8 cellular contexts compared by ENCODE assay signal in the genomic region with DNA sequence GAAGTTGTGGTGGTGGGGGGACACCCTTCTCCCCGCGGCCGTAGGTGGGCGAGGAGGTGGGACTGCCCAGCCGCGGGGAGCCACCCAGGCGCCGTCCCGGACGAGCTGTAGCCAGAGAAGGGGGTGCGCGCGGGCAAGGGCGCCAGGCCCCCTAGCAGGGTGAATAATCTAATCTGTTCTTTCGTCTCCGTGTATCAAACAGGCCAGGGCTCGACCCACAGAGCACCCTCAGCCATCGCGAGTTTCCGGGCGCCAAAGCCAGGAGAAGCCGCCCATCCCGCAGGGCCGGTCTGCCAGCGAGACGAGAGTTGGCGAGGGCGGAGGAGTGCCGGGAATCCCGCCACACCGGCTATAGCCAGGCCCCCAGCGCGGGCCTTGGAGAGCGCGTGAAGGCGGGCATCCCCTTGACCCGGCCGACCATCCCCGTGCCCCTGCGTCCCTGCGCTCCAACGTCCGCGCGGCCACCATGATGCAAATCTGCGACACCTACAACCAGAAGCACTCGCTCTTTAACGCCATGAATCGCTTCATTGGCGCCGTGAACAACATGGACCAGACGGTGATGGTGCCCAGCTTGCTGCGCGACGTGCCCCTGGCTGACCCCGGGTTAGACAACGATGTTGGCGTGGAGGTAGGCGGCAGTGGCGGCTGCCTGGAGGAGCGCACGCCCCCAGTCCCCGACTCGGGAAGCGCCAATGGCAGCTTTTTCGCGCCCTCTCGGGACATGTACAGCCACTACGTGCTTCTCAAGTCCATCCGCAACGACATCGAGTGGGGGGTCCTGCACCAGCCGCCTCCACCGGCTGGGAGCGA. TPM values are rescaled to one million over a fixed set of nuclear protein-coding genes. Genes with fewer than 3 reads are reported as not detected.
DNase-seq lines count a peak whose midpoint lies in the region; TF ChIP-seq lines count a peak whose summit lies in the region.

No MANE protein-coding gene starts in this region.

- intact Hi-C loops in Caco-2 (cut with micrococcal nuclease; ENCODE audit: unreplicated experiment): loop anchor here (5.0 kb wide), 1 partner anchor 183 kb away; no protein-coding TSS in a partner anchor

- no peaks in the 10 kb centered on the region for H3K4me1 Mint-ChIP-seq in Caco-2 (ENCODE audit: low read depth, unreplicated experiment)

- peak overlapping the region; percentile 81 for H3K4me3 ChIP-seq in Caco-2 (ENCODE audit: low read depth, low read length)
- H3K4me3 ChIP-seq in HFF-Myc (replicated peaks; ENCODE audit: low read depth, low read length): peak overlapping the region; percentile 66
- H3K4me3 ChIP-seq in astrocyte of the spinal cord (ENCODE audit: low read depth, low read length): peak overlapping the region; percentile 64

- POLR2A ChIA-PET in Caco-2 (lab: Charles Lee): interaction anchor here (0.6 kb wide), 1 partner anchor 526 kb away, joined by 6 read pairs; no protein-coding TSS in a partner anchor

- in situ Hi-C loops in SK-MEL-5 (cut with HindIII; ENCODE audit: low pct_unique_long_range_greater_than_20kb, low sequenced_read_pairs) (no loop called here), astrocyte of the spinal cord (cut with HindIII; ENCODE audit: low sequenced_read_pairs) (no loop called here)

- TSS peak; percentile 53 for BruUV-seq in Caco-2 (replicated peaks; lab: Mats Ljungman, UMichigan)

- TF ChIP-seq CTCF in Caco-2 (IDR thresholded peaks at IDR 0.05; ENCODE audit: insufficient read depth in 1 of 2, low read depth in 1 of 2, low read length in 1 of 2, severe bottlenecking in 1 of 2, unreplicated experiment in 1 of 2) (no peak), HFF-Myc (IDR thresholded peaks at IDR 0.05; ENCODE audit: low read depth, low read length, missing control alignments) (no peak), astrocyte of the spinal cord (IDR thresholded peaks at IDR 0.05; ENCODE audit: low read depth, low read length) (no peak)

- peak overlapping the region; percentile 96 for H3K4me3 Mint-ChIP-seq in Caco-2 (ENCODE audit: unreplicated experiment)

- peaks cover 47% of the 10 kb centered on the region for H3K36me3 Mint-ChIP-seq in Caco-2 (ENCODE audit: insufficient read depth, unreplicated experiment)

- DNase-seq in Caco-2 (peak; percentile 19 to 31), HFF-Myc (ENCODE audit: extremely low read depth, low read depth) (no peak), SK-MEL-5 (ENCODE audit: low read depth, low spot score) (peak; percentile 5), astrocyte of the spinal cord (ENCODE audit: low read depth, low spot score) (no peak), islet precursor cell (peak; percentile 59), cerebellar nuclear complex (lab: John Stamatoyannopoulos, UW) (no peak), GM19240 (ENCODE audit: insufficient read length, low spot score) (no peak)
- DNase-seq in stimulated activated CD4-positive, alpha-beta T cell treated with anti-CD3 and anti-CD28 coated beads, Interleukin-15, amount 100 ng/mL, for 48 hours (ENCODE audit: low read depth in 2 of 2): peak; percentile 9 to 15

- no peaks in the 10 kb centered on the region for H3K9me3 ChIP-seq in Caco-2

- no peaks in the 10 kb centered on the region for H3K36me3 ChIP-seq in Caco-2 (ENCODE audit: control insufficient read depth, insufficient read depth, low read length)

- H3K27me3 ChIP-seq in Caco-2 (replicated peaks; ENCODE audit: control insufficient read depth, insufficient read depth, low read length): no peaks in the 10 kb centered on the region

- CTCF ChIA-PET in Caco-2 (lab: Charles Lee): no interaction called here

- no peaks in the 10 kb centered on the region for H3K27me3 Mint-ChIP-seq in Caco-2 (ENCODE audit: insufficient read depth, unreplicated experiment)

- H3K4me1 ChIP-seq in Caco-2: peaks cover 14% of the 10 kb centered on the region

- H3K27ac Mint-ChIP-seq in Caco-2 (ENCODE audit: unreplicated experiment): peak overlapping the region; percentile 93

- H3K9me3 Mint-ChIP-seq in Caco-2 (ENCODE audit: unreplicated experiment): no peaks in the 10 kb centered on the region

RNA-seq across cellular contexts. Expression of a gene that starts 3.4 kb away (rescaled TPM):
- 35.5 and 40.6 TPM in 2 replicates for total RNA-seq in Caco-2 (2022)
- 41.4 and 43.0 TPM in 2 replicates for total RNA-seq in SK-MEL-5 (2014; rRNA removed; shearing (Covaris generic))
- polyA plus RNA-seq in SK-MEL-5 (2015; cell fraction: cytosol; rRNA removed): 72.9 and 75.8 TPM in 2 replicates
- 23.3 and 27.6 TPM in 2 replicates for polyA plus RNA-seq in SK-MEL-5 (2015; cell fraction: nucleus; rRNA removed)

Comparison
In these comparisons a context has a peak if more than half of its experiments do, and no peak if none do; other contexts are left out.
1. DNase-seq: peak in Caco-2 (2 of 2), SK-MEL-5 (single experiment), islet precursor cell (single experiment) and stimulated activated CD4-positive, alpha-beta T cell treated with anti-CD3 and anti-CD28 coated beads, Interleukin-15, amount 100 ng/mL, for 48 hours (2 of 2); none in HFF-Myc (single experiment), astrocyte of the spinal cord (single experiment), cerebellar nuclear complex (0 of 2) and GM19240 (single experiment).
2. Peak in every context shown above with its lines, with median percentiles within 50 percentile points of each other: H3K4me3 ChIP-seq.